ENCODE assay signal across 1 cellular context in genomic region chr19:13103961-13104847, GRCh38.
TF ChIP-seq lines count a peak whose summit lies in the region.

No MANE protein-coding gene starts in this region.

TF ChIP-seq in GM12878, 131 proteins besides CTCF, POLR2A, EP300 and RAD21 (continued from another document and continues in another):
- TF ChIP-seq FOS (IDR thresholded peaks at IDR 0.05; ENCODE audit: borderline replicate concordance, extremely low read depth, insufficient read length) (no peak), SRF (IDR thresholded peaks at IDR 0.05; ENCODE audit: low read depth in 2 of 2, low read length in 2 of 2) (0 out of 4 replicates have a peak, but pooled peaks of 1 of the 2 experiments have one; percentile 11), RUNX3 (IDR thresholded peaks at IDR 0.05; ENCODE audit: low read length) (0 out of 2 replicates have a peak, but pooled peaks have one; percentile 27), MAX (IDR thresholded peaks at IDR 0.05; ENCODE audit: low read depth, low read length) (peak; percentile 39; the same call in 1 of the 2 replicates), NKRF (conservative IDR thresholded peaks at IDR 0.05) (no peak), ZNF207 (IDR thresholded peaks at IDR 0.05; ENCODE audit: borderline replicate concordance) (no peak), ZBED1 (IDR thresholded peaks at IDR 0.05; ENCODE audit: borderline replicate concordance) (no peak), NR2C1 (IDR thresholded peaks at IDR 0.05) (no peak), ZNF274 (IDR thresholded peaks at IDR 0.05; ENCODE audit: insufficient read depth, insufficient read length) (no peak), PRDM15 (CRISPR knock-in tag; IDR thresholded peaks at IDR 0.05) (no peak), PML (IDR thresholded peaks at IDR 0.05; ENCODE audit: low read length) (no peak), PAX5 (IDR thresholded peaks at IDR 0.05; ENCODE audit: borderline replicate concordance, low read depth, low read length) (peak; percentile 17; the same call in 1 of the 2 replicates), MEF2B (IDR thresholded peaks at IDR 0.05; ENCODE audit: partially characterized antibody, poor library complexity, severe bottlenecking) (peak; percentile 70), BCLAF1 (IDR thresholded peaks at IDR 0.05) (no peak), IRF3 (IDR thresholded peaks at IDR 0.05) (no peak), CHD2 (IDR thresholded peaks at IDR 0.05; ENCODE audit: borderline replicate concordance, low read depth, low read length) (no peak), BHLHE40 (IDR thresholded peaks at IDR 0.05; ENCODE audit: borderline replicate concordance in 1 of 2, low read depth in 2 of 2, low read length in 1 of 2) (peak; percentile 33 to 57; a peak in 1 of 4 replicates), SMAD5 (IDR thresholded peaks at IDR 0.05; ENCODE audit: low read depth) (no peak), CBX3 (IDR thresholded peaks at IDR 0.05; ENCODE audit: borderline replicate concordance, low read depth) (no peak), KLF5 (IDR thresholded peaks at IDR 0.05; ENCODE audit: partially characterized antibody) (peak; percentile 65), NBN (IDR thresholded peaks at IDR 0.05) (peak; percentile 66; the same call in 1 of the 2 replicates), SREBF2 (IDR thresholded peaks at IDR 0.05; ENCODE audit: low read length) (no peak), ZNF24 (IDR thresholded peaks at IDR 0.05) (no peak), CREM (IDR thresholded peaks at IDR 0.05; ENCODE audit: low read depth) (no peak; the same call in none of the 2 replicates), BCL11A (IDR thresholded peaks at IDR 0.05; ENCODE audit: low read depth, low read length) (0 out of 2 replicates have a peak, but pooled peaks have one; percentile 8), NFIC (IDR thresholded peaks at IDR 0.05; ENCODE audit: low read depth, low read length) (no peak), ATF7 (IDR thresholded peaks at IDR 0.05; ENCODE audit: low read depth) (no peak), KDM1A (IDR thresholded peaks at IDR 0.05; ENCODE audit: borderline replicate concordance) (no peak), HCFC1 (IDR thresholded peaks at IDR 0.05; ENCODE audit: low read length) (peak; percentile 40; the same call in 1 of the 2 replicates), YBX1 (IDR thresholded peaks at IDR 0.05) (no peak), FOXK2 (IDR thresholded peaks at IDR 0.05) (no peak), DPF2 (IDR thresholded peaks at IDR 0.05) (peak; percentile 97), RELA (IDR thresholded peaks at IDR 0.05; ENCODE audit: borderline replicate concordance, partially characterized antibody) (no peak), SPI1 (IDR thresholded peaks at IDR 0.05; ENCODE audit: borderline replicate concordance, insufficient read depth, low read depth, low read length) (no peak), EED (IDR thresholded peaks at IDR 0.05; ENCODE audit: low read depth) (peak; percentile 26; the same call in 1 of the 2 replicates), HDAC2 (IDR thresholded peaks at IDR 0.05) (no peak), SMAD1 (IDR thresholded peaks at IDR 0.05; ENCODE audit: low read depth, partially characterized antibody) (no peak), BMI1 (IDR thresholded peaks at IDR 0.05; ENCODE audit: borderline replicate concordance) (no peak), SUPT20H (IDR thresholded peaks at IDR 0.05; ENCODE audit: borderline replicate concordance, control insufficient read depth, low read depth, low read length) (no peak), ESRRA (IDR thresholded peaks at IDR 0.05; ENCODE audit: low read length) (no peak), TBL1XR1 (IDR thresholded peaks at IDR 0.05; ENCODE audit: low read depth, low read length) (no peak), CBX5 (IDR thresholded peaks at IDR 0.05; ENCODE audit: low read depth) (no peak), BRCA1 (IDR thresholded peaks at IDR 0.05; ENCODE audit: low read depth, low read length) (no peak), E4F1 (IDR thresholded peaks at IDR 0.05; ENCODE audit: borderline replicate concordance, partially characterized antibody) (no peak), PAX8 (IDR thresholded peaks at IDR 0.05) (no peak), TARDBP (IDR thresholded peaks at IDR 0.05; ENCODE audit: borderline replicate concordance) (peak; percentile 39; the same call in 1 of the 2 replicates), ZBTB11 (CRISPR knock-in tag; IDR thresholded peaks at IDR 0.05) (no peak), POU2F2 (IDR thresholded peaks at IDR 0.05; ENCODE audit: borderline replicate concordance, low read depth, low read length) (peak; percentile 12; the same call in 1 of the 3 replicates), IKZF1 (conservative IDR thresholded peaks at IDR 0.05) (peak; percentile 79), USF1 (IDR thresholded peaks at IDR 0.05; ENCODE audit: borderline replicate concordance, extremely low read length, insufficient read depth, low read depth, low read length) (no peak), ASH2L (IDR thresholded peaks at IDR 0.05; ENCODE audit: borderline replicate concordance, low read depth) (no peak), IRF4 (IDR thresholded peaks at IDR 0.05; ENCODE audit: low read depth, low read length) (no peak), FOXM1 (IDR thresholded peaks at IDR 0.05; ENCODE audit: low read depth, low read length) (no peak), NR2C2 (IDR thresholded peaks at IDR 0.05; ENCODE audit: borderline replicate concordance, control insufficient read depth, insufficient read length, low read depth) (no peak)
